In genomic region chr6:28673417-28673799, GRCh38 we compare ENCODE assay signal across 14 cellular contexts.
DNase-seq lines count a peak whose midpoint lies in the region; ATAC-seq and TF ChIP-seq lines count a peak whose summit lies in the region.
"Had no signal": no experiment of that assay in that cellular context is flagged by ENCODE, and none has a peak within 500 bp of the region (broad histone marks: within the 10 kb centered on the region; RNA-seq: fewer than 3 reads in every experiment).

No MANE protein-coding gene starts in this region.

- H3K36me3 ChIP-seq in HUES64 (ENCODE audit: insufficient read depth, low read length) (no peaks in the 10 kb centered on the region), osteoblast (ENCODE audit: insufficient read depth, low read length) (no peaks in the 10 kb centered on the region)

- H3K4me3 Mint-ChIP-seq in activated T-cell treated with anti-CD3 and anti-CD28 coated beads, Interleukin-2, amount 50 U/mL, for 4 hours: peak overlapping the region; percentile 49
- H3K4me3 Mint-ChIP-seq in activated naive CD8-positive, alpha-beta T cell treated with anti-CD3 and anti-CD28 coated beads, Interleukin-2, amount 10 ng/mL, durations not matched to agents 7 days and 5 days: peak overlapping the region; percentile 69

- POLR2A ChIA-PET in activated naive CD8-positive, alpha-beta T cell treated with anti-CD3 and anti-CD28 coated beads, Interleukin-2, amount 10 ng/mL, durations not matched to agents 7 days and 5 days (lab: Charles Lee): no interaction called here

- no peak for DNase-seq in activated T-cell treated with anti-CD3 and anti-CD28 coated beads, Interleukin-2, amount 50 U/mL, for 4 hours
- no peak for DNase-seq in activated T-cell treated with anti-CD3 and anti-CD28 coated beads, Interleukin-2, amount 50 U/mL, for 48 hours
- no peak for DNase-seq in activated naive CD8-positive, alpha-beta T cell treated with anti-CD3 and anti-CD28 coated beads, Interleukin-2, amount 10 ng/mL, durations not matched to agents 7 days and 5 days
- DNase-seq in osteoblast (ENCODE audit: insufficient read length, low spot score, missing footprints): no peak
- DNase-seq in central memory CD4-positive, alpha-beta T cell: no peak
- DNase-seq in NCI-H187 treated with DMSO at 0.1 percent for 48 hours (lab: John Stamatoyannopoulos, UW): no peak
- DNase-seq: aorta, NCI-H1436, NCI-H510A, T1000 had no signal

- 67% methylated on average over 3 of the region's 3 CpGs for WGBS in HUES64

- peak overlapping the region; percentile 86 for H3K4me2 ChIP-seq in osteoblast (ENCODE audit: insufficient read depth, low read length)

- H3K9me3 ChIP-seq in HUES64 (ENCODE audit: insufficient read depth, low read depth, low read length) (no peaks in the 10 kb centered on the region), osteoblast (ENCODE audit: low read depth, low read length) (no peaks in the 10 kb centered on the region)

- H3K4me1 Mint-ChIP-seq in activated T-cell treated with anti-CD3 and anti-CD28 coated beads, Interleukin-2, amount 50 U/mL, for 4 hours (ENCODE audit: low read depth): peaks cover 10% of the 10 kb centered on the region
- peaks cover 6% of the 10 kb centered on the region for H3K4me1 Mint-ChIP-seq in activated naive CD8-positive, alpha-beta T cell treated with anti-CD3 and anti-CD28 coated beads, Interleukin-2, amount 10 ng/mL, durations not matched to agents 7 days and 5 days

- H3K27ac Mint-ChIP-seq in activated naive CD8-positive, alpha-beta T cell treated with anti-CD3 and anti-CD28 coated beads, Interleukin-2, amount 10 ng/mL, durations not matched to agents 7 days and 5 days: no peak overlapping the region
- H3K27ac Mint-ChIP-seq: activated CD8-positive, alpha-beta memory T cell treated with anti-CD3 and anti-CD28 coated beads, Interleukin-2, amount 10 ng/mL, durations not matched to agents 7 days and 5 days had no signal

- TF ChIP-seq CTCF in osteoblast (IDR thresholded peaks at IDR 0.05; ENCODE audit: extremely low read depth, low read depth, low read length): no peak

- H3K27ac ChIP-seq in HUES64 (ENCODE audit: low read depth, low read length) (no peak overlapping the region), osteoblast (ENCODE audit: low read depth, low read length) (no peak overlapping the region)
- H3K27ac ChIP-seq: RWPE1 had no signal

- no peaks in the 10 kb centered on the region for H4K20me1 ChIP-seq in osteoblast (ENCODE audit: insufficient read depth, low read length)

- ATAC-seq in activated T-cell treated with anti-CD3 and anti-CD28 coated beads, Interleukin-2, amount 50 U/mL, for 4 hours: no peak
- no peak for ATAC-seq in activated naive CD8-positive, alpha-beta T cell treated with anti-CD3 and anti-CD28 coated beads, Interleukin-2, amount 10 ng/mL, durations not matched to agents 7 days and 5 days (ENCODE audit: low read depth)
- no peak for ATAC-seq in GM21381 (IDR thresholded peaks at IDR 0.05; ENCODE audit: unreplicated experiment)

- H3K9me3 Mint-ChIP-seq in activated T-cell treated with anti-CD3 and anti-CD28 coated beads, Interleukin-2, amount 50 U/mL, for 4 hours: no peaks in the 10 kb centered on the region
- H3K9me3 Mint-ChIP-seq in activated naive CD8-positive, alpha-beta T cell treated with anti-CD3 and anti-CD28 coated beads, Interleukin-2, amount 10 ng/mL, durations not matched to agents 7 days and 5 days: no peaks in the 10 kb centered on the region

- no peak overlapping the region for H2AFZ ChIP-seq in osteoblast (ENCODE audit: low read length)

- no peaks in the 10 kb centered on the region for H3K79me2 ChIP-seq in osteoblast (ENCODE audit: insufficient read depth, low read length)

- H3K4me3 ChIP-seq in HUES64 (ENCODE audit: low read length) (0 out of 2 replicates have a peak overlapping the region, but pooled peaks have one; percentile 74), osteoblast (ENCODE audit: insufficient read depth, low read length) (no peak overlapping the region)

- H3K9ac ChIP-seq in HUES64 (ENCODE audit: low read depth, low read length): no peak overlapping the region

- H3K27me3 ChIP-seq in HUES64 (ENCODE audit: insufficient read depth, low read length) (peaks cover 19% of the 10 kb centered on the region), osteoblast (ENCODE audit: insufficient read depth, low read length) (no peaks in the 10 kb centered on the region)

- H3K27me3 Mint-ChIP-seq in activated T-cell treated with anti-CD3 and anti-CD28 coated beads, Interleukin-2, amount 50 U/mL, for 4 hours (ENCODE audit: low read depth): peaks cover 64% of the 10 kb centered on the region
- H3K27me3 Mint-ChIP-seq in activated naive CD8-positive, alpha-beta T cell treated with anti-CD3 and anti-CD28 coated beads, Interleukin-2, amount 10 ng/mL, durations not matched to agents 7 days and 5 days: peaks cover 40% of the 10 kb centered on the region

- H3K4me1 ChIP-seq in HUES64 (ENCODE audit: insufficient read depth, low read length) (peaks cover 4% of the 10 kb centered on the region; the same call in 1 of the 2 replicates), osteoblast (ENCODE audit: insufficient read depth, low read length) (peaks cover 10% of the 10 kb centered on the region)

- no peaks in the 10 kb centered on the region for H3K36me3 Mint-ChIP-seq in activated T-cell treated with anti-CD3 and anti-CD28 coated beads, Interleukin-2, amount 50 U/mL, for 4 hours (ENCODE audit: insufficient read depth)
- H3K36me3 Mint-ChIP-seq in activated naive CD8-positive, alpha-beta T cell treated with anti-CD3 and anti-CD28 coated beads, Interleukin-2, amount 10 ng/mL, durations not matched to agents 7 days and 5 days: no peaks in the 10 kb centered on the region
